ENCODE assay signal across 2 cellular contexts in the genomic region with DNA sequence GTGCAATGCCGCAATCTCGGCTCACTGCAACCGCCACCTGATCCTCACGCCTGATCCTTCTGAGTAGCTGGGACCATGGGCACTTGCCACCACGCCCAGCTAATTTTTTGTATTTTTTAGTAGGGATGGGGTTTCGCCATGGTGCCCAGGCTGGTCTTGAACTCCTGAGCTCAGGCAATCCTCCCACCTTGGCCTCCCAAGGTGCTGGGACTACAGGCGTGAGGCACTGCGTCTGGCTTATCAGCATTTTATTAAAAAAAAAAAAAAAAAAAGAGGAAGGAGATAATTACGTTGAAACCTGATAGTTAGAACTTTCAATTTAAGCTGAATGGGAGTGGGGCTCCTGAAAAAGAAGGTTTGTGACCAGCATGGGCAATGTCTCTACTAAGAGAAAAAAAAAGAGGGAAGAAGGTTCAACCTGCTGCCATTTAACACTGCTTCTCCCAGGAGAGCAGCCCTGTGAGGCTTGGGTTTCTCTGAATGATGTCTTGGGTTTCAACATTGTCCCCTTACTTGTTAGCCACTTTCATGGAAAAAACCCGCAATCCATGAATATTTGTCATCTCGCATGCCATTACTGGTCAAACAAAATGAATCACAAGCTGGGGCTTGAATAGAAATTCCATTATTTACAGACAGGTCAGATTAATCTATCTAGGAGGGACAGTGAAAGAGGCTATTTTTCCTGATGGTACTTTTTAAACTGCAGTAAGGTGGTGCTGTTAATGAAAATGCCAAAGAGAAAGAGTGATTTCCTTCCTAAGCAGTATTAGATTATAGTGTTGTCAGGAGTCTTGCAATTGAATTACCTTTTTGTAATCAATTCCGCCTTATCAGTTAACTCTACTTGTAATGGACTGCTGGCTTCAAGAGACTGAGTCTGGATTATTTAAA.
A peak's percentile ranks its signal among the peaks of the same experiment; 100 is the strongest.
TF ChIP-seq lines count a peak whose summit lies in the region.

No MANE protein-coding gene starts in this region.

TF ChIP-seq in IMR-90, 13 proteins besides CTCF, POLR2A, EP300 and RAD21:
- TF ChIP-seq, protein P1, sequence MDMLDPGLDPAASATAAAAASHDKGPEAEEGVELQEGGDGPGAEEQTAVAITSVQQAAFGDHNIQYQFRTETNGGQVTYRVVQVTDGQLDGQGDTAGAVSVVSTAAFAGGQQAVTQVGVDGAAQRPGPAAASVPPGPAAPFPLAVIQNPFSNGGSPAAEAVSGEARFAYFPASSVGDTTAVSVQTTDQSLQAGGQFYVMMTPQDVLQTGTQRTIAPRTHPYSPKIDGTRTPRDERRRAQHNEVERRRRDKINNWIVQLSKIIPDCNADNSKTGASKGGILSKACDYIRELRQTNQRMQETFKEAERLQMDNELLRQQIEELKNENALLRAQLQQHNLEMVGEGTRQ (IDR thresholded peaks at IDR 0.05; ENCODE audit: low read depth, low read length) = no peak
- TF ChIP-seq SMC3 (IDR thresholded peaks at IDR 0.05; ENCODE audit: low read depth, low read length) = no peak
- no peak for TF ChIP-seq FOS (IDR thresholded peaks at IDR 0.05; ENCODE audit: low read depth, low read length)
- no peak for TF ChIP-seq MAZ (IDR thresholded peaks at IDR 0.05; ENCODE audit: borderline replicate concordance, low read depth, low read length)
- TF ChIP-seq CHD1 (IDR thresholded peaks at IDR 0.05; ENCODE audit: low read depth, low read length) = no peak
- no peak for TF ChIP-seq RFX5 (IDR thresholded peaks at IDR 0.05; ENCODE audit: low read depth, low read length)
- TF ChIP-seq NFE2L2 (IDR thresholded peaks at IDR 0.05; ENCODE audit: low read depth, low read length) = no peak
- TF ChIP-seq ELK1 (IDR thresholded peaks at IDR 0.05; ENCODE audit: borderline replicate concordance, low read depth, low read length) = no peak
- TF ChIP-seq CEBPB (IDR thresholded peaks at IDR 0.05; ENCODE audit: low read depth, low read length) = no peak
- no peak for TF ChIP-seq BHLHE40 (IDR thresholded peaks at IDR 0.05; ENCODE audit: low read depth, low read length)
- no peak for TF ChIP-seq RCOR1 (IDR thresholded peaks at IDR 0.05; ENCODE audit: insufficient replicate concordance, low read length)
- no peak for TF ChIP-seq MAFK (IDR thresholded peaks at IDR 0.05; ENCODE audit: low read depth, low read length)
- TF ChIP-seq MXI1 (IDR thresholded peaks at IDR 0.05; ENCODE audit: borderline replicate concordance, low read depth, low read length) = no peak
TF ChIP-seq in IMR-90: peak in this region for 0.

TF ChIP-seq in HepG2, 621 proteins besides CTCF, POLR2A, EP300 and RAD21:
- TF ChIP-seq ZNF589 (CRISPR knock-in tag; conservative IDR thresholded peaks at IDR 0.05) (no peak), ZNF878 (CRISPR knock-in tag; IDR thresholded peaks at IDR 0.05) (no peak), FOSL2 (CRISPR knock-in tag; IDR thresholded peaks at IDR 0.05) (0 out of 2 replicates have a peak, but pooled peaks have one; percentile 25), GPBP1L1 (CRISPR knock-in tag; IDR thresholded peaks at IDR 0.05) (no peak), ELK4 (CRISPR knock-in tag; IDR thresholded peaks at IDR 0.05; ENCODE audit: borderline replicate concordance) (no peak)
- TF ChIP-seq, protein P2, sequence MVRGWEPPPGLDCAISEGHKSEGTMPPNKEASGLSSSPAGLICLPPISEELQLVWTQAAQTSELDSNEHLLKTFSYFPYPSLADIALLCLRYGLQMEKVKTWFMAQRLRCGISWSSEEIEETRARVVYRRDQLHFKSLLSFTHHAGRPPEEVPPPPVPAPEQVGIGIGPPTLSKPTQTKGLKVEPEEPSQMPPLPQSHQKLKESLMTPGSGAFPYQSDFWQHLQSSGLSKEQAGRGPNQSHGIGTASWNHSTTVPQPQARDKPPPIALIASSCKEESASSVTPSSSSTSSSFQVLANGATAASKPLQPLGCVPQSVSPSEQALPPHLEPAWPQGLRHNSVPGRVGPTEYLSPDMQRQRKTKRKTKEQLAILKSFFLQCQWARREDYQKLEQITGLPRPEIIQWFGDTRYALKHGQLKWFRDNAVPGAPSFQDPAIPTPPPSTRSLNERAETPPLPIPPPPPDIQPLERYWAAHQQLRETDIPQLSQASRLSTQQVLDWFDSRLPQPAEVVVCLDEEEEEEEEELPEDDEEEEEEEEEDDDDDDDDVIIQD (CRISPR knock-in tag; IDR thresholded peaks at IDR 0.05; ENCODE audit: low read depth) = 0 out of 2 replicates have a peak, but pooled peaks have one; percentile 21
- TF ChIP-seq, protein P3, sequence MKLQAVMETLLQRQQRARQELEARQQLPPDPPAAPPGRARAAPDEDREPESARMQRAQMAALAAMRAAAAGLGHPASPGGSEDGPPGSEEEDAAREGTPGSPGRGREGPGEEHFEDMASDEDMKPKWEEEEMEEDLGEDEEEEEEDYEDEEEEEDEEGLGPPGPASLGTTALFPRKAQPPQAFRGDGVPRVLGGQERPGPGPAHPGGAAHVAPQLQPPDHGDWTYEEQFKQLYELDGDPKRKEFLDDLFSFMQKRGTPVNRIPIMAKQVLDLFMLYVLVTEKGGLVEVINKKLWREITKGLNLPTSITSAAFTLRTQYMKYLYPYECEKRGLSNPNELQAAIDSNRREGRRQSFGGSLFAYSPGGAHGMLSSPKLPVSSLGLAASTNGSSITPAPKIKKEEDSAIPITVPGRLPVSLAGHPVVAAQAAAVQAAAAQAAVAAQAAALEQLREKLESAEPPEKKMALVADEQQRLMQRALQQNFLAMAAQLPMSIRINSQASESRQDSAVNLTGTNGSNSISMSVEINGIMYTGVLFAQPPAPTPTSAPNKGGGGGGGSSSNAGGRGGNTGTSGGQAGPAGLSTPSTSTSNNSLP (IDR thresholded peaks at IDR 0.05; ENCODE audit: low read depth, low read length) = peak; percentile 65; the same call in 1 of the 2 replicates
- TF ChIP-seq, protein P4, sequence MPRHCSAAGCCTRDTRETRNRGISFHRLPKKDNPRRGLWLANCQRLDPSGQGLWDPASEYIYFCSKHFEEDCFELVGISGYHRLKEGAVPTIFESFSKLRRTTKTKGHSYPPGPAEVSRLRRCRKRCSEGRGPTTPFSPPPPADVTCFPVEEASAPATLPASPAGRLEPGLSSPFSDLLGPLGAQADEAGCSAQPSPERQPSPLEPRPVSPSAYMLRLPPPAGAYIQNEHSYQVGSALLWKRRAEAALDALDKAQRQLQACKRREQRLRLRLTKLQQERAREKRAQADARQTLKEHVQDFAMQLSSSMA (CRISPR knock-in tag; IDR thresholded peaks at IDR 0.05) = no peak
